ENCODE assay signal across 1 cellular context in genomic region chr1:51620470-51620869, GRCh38.
TF ChIP-seq lines count a peak whose summit lies in the region.

No MANE protein-coding gene starts in this region.

TF ChIP-seq in A549, 52 proteins besides CTCF, POLR2A, EP300 and RAD21 (continued from another document):
- no peak for TF ChIP-seq CHD4 (IDR thresholded peaks at IDR 0.05; ENCODE audit: borderline replicate concordance)
- no peak for TF ChIP-seq RCOR1 (IDR thresholded peaks at IDR 0.05; ENCODE audit: low read depth, low read length)
- no peak for TF ChIP-seq TFCP2L1 (CRISPR knock-in tag; IDR thresholded peaks at IDR 0.05)
- no peak for TF ChIP-seq FOSB (CRISPR knock-in tag; IDR thresholded peaks at IDR 0.05)
- TF ChIP-seq KDM1A (IDR thresholded peaks at IDR 0.05; ENCODE audit: low read depth): no peak
- no peak for TF ChIP-seq HMGXB4 (CRISPR knock-in tag; IDR thresholded peaks at IDR 0.05; ENCODE audit: borderline replicate concordance)
- TF ChIP-seq PHF8 (IDR thresholded peaks at IDR 0.05; ENCODE audit: borderline replicate concordance, low read depth): no peak
- no peak for TF ChIP-seq MYC (IDR thresholded peaks at IDR 0.05; ENCODE audit: borderline replicate concordance, low read length)
TF ChIP-seq in A549: peak in this region for 0.
